In the genomic region with DNA sequence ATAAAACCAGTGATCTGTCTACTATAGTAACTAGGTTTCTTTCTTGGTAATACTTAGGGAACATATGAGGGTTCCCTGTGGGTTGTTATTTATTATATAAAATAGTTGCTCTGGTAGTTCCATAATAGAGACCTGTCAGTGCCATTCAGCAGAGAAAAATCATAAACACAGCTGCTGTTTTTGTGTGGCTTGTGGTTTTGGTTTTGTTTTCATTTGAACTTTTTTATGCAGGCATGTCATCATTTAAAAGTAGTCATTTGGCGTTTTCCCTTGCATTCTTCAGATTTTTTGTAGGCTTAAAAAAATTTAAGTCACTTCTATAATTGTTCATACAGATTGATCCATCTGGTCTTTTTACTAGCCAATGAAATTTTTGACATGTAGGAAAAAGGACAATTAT, we compare ENCODE assay signal across 9 cellular contexts. TPM values are rescaled to one million over a fixed set of nuclear protein-coding genes. Genes with fewer than 3 reads are reported as not detected.
DNase-seq lines count a peak whose midpoint lies in the region; ATAC-seq and TF ChIP-seq lines count a peak whose summit lies in the region.
"Had no signal": no experiment of that assay in that cellular context is flagged by ENCODE, and none has a peak within 500 bp of the region (broad histone marks: within the 10 kb centered on the region; RNA-seq: fewer than 3 reads in every experiment).

No MANE protein-coding gene starts in this region.

- H3K4me3 ChIP-seq in OCI-LY1 (ENCODE audit: low read depth, low read length, poor library complexity, severe bottlenecking), result no peak overlapping the region
- H3K4me3 ChIP-seq: A549 had no signal

- H3K4me3 Mint-ChIP-seq in activated CD4-positive, alpha-beta T cell treated with anti-CD3 and anti-CD28 coated beads for 36 hours, result no peak overlapping the region

- H3K9me3 ChIP-seq in OCI-LY1 (ENCODE audit: low read length), result no peaks in the 10 kb centered on the region
- H3K9me3 ChIP-seq: A549 had no signal

- POLR2A ChIA-PET in activated CD4-positive, alpha-beta T cell treated with anti-CD3 and anti-CD28 coated beads for 36 hours (lab: Charles Lee), result no interaction called here

- intact Hi-C loops in activated CD4-positive, alpha-beta T cell treated with anti-CD3 and anti-CD28 coated beads for 36 hours (cut with DNase I, micrococcal nuclease), result loop anchor here (1.0 to 5.0 kb wide), 3 partner anchors 16 to 49 kb away; a partner anchor contains a TSS

- peak overlapping the region; percentile 82 for H3K27ac ChIP-seq in OCI-LY1 (ENCODE audit: low read depth, low read length, poor library complexity, severe bottlenecking)
- H3K27ac ChIP-seq: A549 had no signal

- ATAC-seq in activated CD4-positive, alpha-beta T cell treated with anti-CD3 and anti-CD28 coated beads for 36 hours, result peak; percentile 78
- peak; percentile 90 for ATAC-seq in HG02588 (IDR thresholded peaks at IDR 0.05; ENCODE audit: unreplicated experiment)
- ATAC-seq: A549 had no signal

- H3F3A ChIP-seq in OCI-LY1 (ENCODE audit: insufficient read depth, low read length), result no peaks in the 10 kb centered on the region; the same call in 1 of the 2 replicates

- no peaks in the 10 kb centered on the region for H3K9me2 ChIP-seq in OCI-LY1 (ENCODE audit: low read depth, low read length)

- peaks cover 26% of the 10 kb centered on the region for H3K79me2 ChIP-seq in OCI-LY1 (ENCODE audit: insufficient read depth, low read length)

- CTCF ChIA-PET in activated CD4-positive, alpha-beta T cell treated with anti-CD3 and anti-CD28 coated beads for 36 hours (lab: Charles Lee), result no interaction called here

- no peaks in the 10 kb centered on the region for H3K27me3 ChIP-seq in OCI-LY1 (ENCODE audit: insufficient read depth, low read length)

- peaks cover 5% of the 10 kb centered on the region for H3K36me3 Mint-ChIP-seq in activated CD4-positive, alpha-beta T cell treated with anti-CD3 and anti-CD28 coated beads for 36 hours (ENCODE audit: low read depth)

- peaks cover 34% of the 10 kb centered on the region for H3K4me1 ChIP-seq in OCI-LY1 (ENCODE audit: insufficient read depth, low read length, severe bottlenecking)
- H3K4me1 ChIP-seq: A549 had no signal

- peaks cover 57% of the 10 kb centered on the region for H3K4me1 Mint-ChIP-seq in activated CD4-positive, alpha-beta T cell treated with anti-CD3 and anti-CD28 coated beads for 36 hours

- H2AFZ ChIP-seq in OCI-LY1 (ENCODE audit: low read length), result no peak overlapping the region

- no peak for TF ChIP-seq CTCF in OCI-LY1 (IDR thresholded peaks at IDR 0.05; ENCODE audit: low read length)

- peak overlapping the region; percentile 17 for H3K4me2 ChIP-seq in OCI-LY1 (ENCODE audit: low read length)
- H3K4me2 ChIP-seq: A549 had no signal

- no peaks in the 10 kb centered on the region for H3K27me3 Mint-ChIP-seq in activated CD4-positive, alpha-beta T cell treated with anti-CD3 and anti-CD28 coated beads for 36 hours

- peak; percentile 8 for DNase-seq in activated CD4-positive, alpha-beta T cell treated with anti-CD3 and anti-CD28 coated beads for 36 hours
- DNase-seq in activated CD4-positive, alpha-beta T cell treated with anti-CD3 and anti-CD28 coated beads, Interleukin-2, amount 50 U/mL, for 48 hours, result no peak
- DNase-seq in kidney glomerular epithelial cell (lab: John Stamatoyannopoulos, UW) (peak; percentile 73), SIG-M5 treated with dmso at 0.1 percent for 504 hours (lab: John Stamatoyannopoulos, UW; ENCODE audit: unreplicated experiment) (no peak)
- no peak for DNase-seq in stimulated activated CD4-positive, alpha-beta T cell treated with anti-CD3 and anti-CD28 coated beads, Interleukin-12 subunit alpha, Interleukin-12 subunit beta, amount 100 ng/mL, for 4 hours
- DNase-seq in stimulated activated CD4-positive, alpha-beta T cell treated with anti-CD3 and anti-CD28 coated beads, Interleukin-4, amount 100 ng/mL, for 4 hours, result no peak

- H3K36me3 ChIP-seq in OCI-LY1 (ENCODE audit: insufficient read depth, low read length), result peaks cover 21% of the 10 kb centered on the region; the same call in 1 of the 2 replicates

- no peak overlapping the region for H3K27ac Mint-ChIP-seq in activated CD4-positive, alpha-beta T cell treated with anti-CD3 and anti-CD28 coated beads for 36 hours

- no peaks in the 10 kb centered on the region for H4K20me1 ChIP-seq in OCI-LY1 (ENCODE audit: insufficient read depth, low read length)

- no peaks in the 10 kb centered on the region for H3K9me3 Mint-ChIP-seq in activated CD4-positive, alpha-beta T cell treated with anti-CD3 and anti-CD28 coated beads for 36 hours (ENCODE audit: low read depth)

- H3K9ac ChIP-seq in OCI-LY1 (ENCODE audit: low read length), result 0 out of 2 replicates have a peak overlapping the region, but pooled peaks have one; percentile 8

RNA-seq across cellular contexts. Expression of a gene that starts 47.9 kb away (rescaled TPM):
- total RNA-seq in activated CD4-positive, alpha-beta T cell treated with anti-CD3 and anti-CD28 coated beads for 36 hours, result 10 to 100 TPM; 15.5 to 17.7 TPM

RNA-seq across cellular contexts. Expression of a gene that starts 54.8 kb away (rescaled TPM):
- total RNA-seq in activated CD4-positive, alpha-beta T cell treated with anti-CD3 and anti-CD28 coated beads for 36 hours, result under 1 TPM; 0.23 to 0.33 TPM

Comparison
In these comparisons a context has a peak if more than half of its experiments do, and no peak if none do; other contexts are left out.
1. DNase-seq: peak in activated CD4-positive, alpha-beta T cell treated with anti-CD3 and anti-CD28 coated beads for 36 hours (single experiment) and kidney glomerular epithelial cell (single experiment); none in activated CD4-positive, alpha-beta T cell treated with anti-CD3 and anti-CD28 coated beads, Interleukin-2, amount 50 U/mL, for 48 hours (0 of 2), stimulated activated CD4-positive, alpha-beta T cell treated with anti-CD3 and anti-CD28 coated beads, Interleukin-12 subunit alpha, Interleukin-12 subunit beta, amount 100 ng/mL, for 4 hours (single experiment), SIG-M5 treated with dmso at 0.1 percent for 504 hours (single experiment) and stimulated activated CD4-positive, alpha-beta T cell treated with anti-CD3 and anti-CD28 coated beads, Interleukin-4, amount 100 ng/mL, for 4 hours (0 of 2).